In the genomic region with DNA sequence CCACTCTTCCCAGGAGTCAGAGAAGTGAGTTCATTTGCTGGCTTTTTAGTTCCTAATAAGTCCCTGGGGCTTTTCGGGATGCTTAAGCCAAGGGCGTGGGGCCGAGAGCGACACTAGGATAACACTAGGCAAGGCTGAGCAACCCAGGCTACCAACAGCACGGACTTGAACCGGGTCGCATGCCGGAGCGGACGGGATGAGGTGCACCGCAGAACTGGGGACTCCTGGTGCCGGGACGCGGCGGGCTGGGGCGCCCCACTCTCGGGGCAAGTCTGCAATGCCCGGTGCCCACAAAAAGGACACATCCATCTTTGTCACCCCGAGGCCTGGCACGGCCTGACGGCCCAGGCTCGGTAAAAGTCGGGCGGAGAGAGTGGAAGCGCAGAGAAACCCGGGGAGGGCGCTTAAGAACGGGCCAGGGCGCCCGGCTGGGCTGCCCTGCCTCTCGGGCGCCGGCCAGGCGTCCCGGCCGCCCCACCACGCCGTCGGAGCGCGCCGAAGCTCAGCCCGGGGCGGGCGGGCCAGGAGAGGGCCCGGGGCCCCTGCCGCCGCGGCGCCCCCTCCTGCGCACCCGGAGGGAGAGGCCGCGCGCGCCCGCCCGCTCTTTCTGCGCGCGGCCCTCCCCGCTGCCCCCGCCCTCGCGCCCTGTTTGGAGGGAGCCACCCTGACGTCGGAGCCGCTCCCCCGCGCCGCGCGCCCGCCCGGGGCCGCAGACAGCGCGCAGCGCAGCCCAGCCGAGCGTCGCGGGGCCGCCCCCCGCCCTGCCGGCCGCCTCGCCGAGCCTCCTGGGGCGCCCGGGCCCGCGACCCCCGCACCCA, we compare ENCODE assay signal across 8 cellular contexts. TPM values are rescaled to one million over a fixed set of nuclear protein-coding genes. Genes with fewer than 3 reads are reported as not detected.
A peak's percentile ranks its signal among the peaks of the same experiment; 100 is the strongest.
DNase-seq lines count a peak whose midpoint lies in the region; ATAC-seq, FAIRE-seq and TF ChIP-seq lines count a peak whose summit lies in the region.

A gene with protein sequence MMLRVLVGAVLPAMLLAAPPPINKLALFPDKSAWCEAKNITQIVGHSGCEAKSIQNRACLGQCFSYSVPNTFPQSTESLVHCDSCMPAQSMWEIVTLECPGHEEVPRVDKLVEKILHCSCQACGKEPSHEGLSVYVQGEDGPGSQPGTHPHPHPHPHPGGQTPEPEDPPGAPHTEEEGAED (plus strand): TSS at position 710 of the 818 bp plus-strand sequence. CDS start 10,720 bp downstream, outside the sequence.

- peak within 1 kb of the TSS; percentile 68 to 83 (median 75) for H3K4me3 ChIP-seq in HepG2 (replicated peaks in 1 of 3; ENCODE audit: insufficient read depth in 1 of 3, low read depth in 2 of 3, low read length in 3 of 3)

- TF ChIP-seq EP300 in Ishikawa (IDR thresholded peaks at IDR 0.05; ENCODE audit: borderline replicate concordance) (no peak), HepG2 (IDR thresholded peaks at IDR 0.05; ENCODE audit: low read depth in 2 of 2, low read length in 2 of 2) (no peak), HepG2 (CRISPR knock-in tag; IDR thresholded peaks at IDR 0.05; ENCODE audit: borderline replicate concordance) (no peak)

- BruUV-seq in HepG2 (replicated peaks; lab: Mats Ljungman, UMichigan): no TSS peak

- peak within 1 kb of the TSS; percentile 67 for H3K9ac ChIP-seq in HepG2 (ENCODE audit: insufficient read depth, low read depth, low read length)

- no peak for TF ChIP-seq POLR2A in HepG2 (IDR thresholded peaks at IDR 0.05; ENCODE audit: insufficient read depth in 1 of 2, low read depth in 2 of 2, low read length in 2 of 2)

- H3K27ac ChIP-seq in HepG2 (ENCODE audit: extremely low read length, insufficient read depth, low read length): no peak within 1 kb of the TSS

- ATAC-seq in HepG2: peak; percentile 8
- ATAC-seq in GM18498 (IDR thresholded peaks at IDR 0.05; ENCODE audit: unreplicated experiment): no peak

- CTCF ChIA-PET in HepG2 (lab: Yijun Ruan, JAX; ENCODE audit: low intra/inter-chr PET ratio, low total read pairs): no interaction called here

- WGBS in HepG2 (ENCODE audit: low lambda C conversion rate): 0% methylated on average over 1 of the region's 94 CpGs

- in situ Hi-C loops in HepG2 (cut with HindIII; ENCODE audit: extremely low pct_ligation_motif_present, low pct_unique_long_range_greater_than_20kb): no loop called here

- H3K36me3 ChIP-seq in HepG2 (replicated peaks in 1 of 2; ENCODE audit: control insufficient read depth in 1 of 2, insufficient read depth in 2 of 2, low read length in 2 of 2): no peaks in the 10 kb centered on the region

- no peak for FAIRE-seq in HepG2 (lab: Jason Lieb, UNC)

- POLR2A ChIA-PET in HepG2 (lab: Yijun Ruan, JAX): interaction anchor here (0.9 kb wide), 1 partner anchor 47 kb away, joined by 4 read pairs; a partner anchor contains a TSS

- intact Hi-C loops in HepG2 (cut with micrococcal nuclease; ENCODE audit: unreplicated experiment): loop anchor here (5.0 kb wide), 1 partner anchor 47 kb away; a partner anchor contains a TSS

- DNase-seq in ELF-1 (ENCODE audit: low read depth, low spot score): peak; percentile 29
- DNase-seq in activated CD4-positive, alpha-beta T cell treated with anti-CD3 and anti-CD28 coated beads, Interleukin-2, amount 50 U/mL, for 1 hour: peak; percentile 83
- DNase-seq in dermis blood vessel endothelial cell: peak; percentile 72
- no peak for DNase-seq in HepG2 (ENCODE audit: low spot score)
- peak; percentile 75 for DNase-seq in stimulated activated CD4-positive, alpha-beta T cell treated with anti-CD3 and anti-CD28 coated beads, Interleukin-4, amount 100 ng/mL, for 1 hour
- DNase-seq in NCI-H524 treated with DMSO at 0.1 percent for 48 hours (lab: John Stamatoyannopoulos, UW): no peak

- H3K27me3 ChIP-seq in HepG2 (ENCODE audit: control insufficient read depth in 1 of 2, insufficient read depth in 2 of 2, low read length in 2 of 2): peaks cover 2 to 21% of the 10 kb centered on the region in 2 experiments; a peak in 3 of 5 replicates

- peak within 1 kb of the TSS; percentile 95 for H3K4me2 ChIP-seq in HepG2 (ENCODE audit: low read depth, low read length)

- TF ChIP-seq CTCF in HepG2 (CRISPR knock-in tag; IDR thresholded peaks at IDR 0.05): no peak

- H3K9me3 ChIP-seq in HepG2 (ENCODE audit: low read length): no peaks in the 10 kb centered on the region

- no peak within 1 kb of the TSS for H2AFZ ChIP-seq in HepG2 (ENCODE audit: low read length)

- no peaks in the 10 kb centered on the region for H4K20me1 ChIP-seq in HepG2 (ENCODE audit: insufficient read depth, low read length)

- TF ChIP-seq RAD21 in Ishikawa (IDR thresholded peaks at IDR 0.05; ENCODE audit: low read depth): no peak
- no peak for TF ChIP-seq RAD21 in HepG2 (CRISPR knock-in tag; IDR thresholded peaks at IDR 0.05)

- H3K79me2 ChIP-seq in HepG2 (ENCODE audit: insufficient read depth, low read length): no peaks in the 10 kb centered on the region

- peaks cover 52% of the 10 kb centered on the region for H3K4me1 ChIP-seq in HepG2 (ENCODE audit: insufficient read depth, low read length)

TF ChIP-seq in Ishikawa, 13 proteins besides CTCF, POLR2A, EP300 and RAD21:
- no peak for TF ChIP-seq CEBPB (IDR thresholded peaks at IDR 0.05)
- TF ChIP-seq CREB1 (IDR thresholded peaks at IDR 0.05; ENCODE audit: low read depth): no peak
- no peak for TF ChIP-seq TCF12 (IDR thresholded peaks at IDR 0.05; ENCODE audit: low read depth)
- peak; percentile 44; the same call in 1 of the 2 replicates for TF ChIP-seq MAX (IDR thresholded peaks at IDR 0.05)
- TF ChIP-seq NFIC (IDR thresholded peaks at IDR 0.05): no peak
- TF ChIP-seq TAF1 (IDR thresholded peaks at IDR 0.05; ENCODE audit: low read depth): no peak
- TF ChIP-seq ZBTB7A (IDR thresholded peaks at IDR 0.05; ENCODE audit: low read depth): no peak; the same call in 1 of the 2 replicates

TF ChIP-seq in HepG2, 621 proteins besides CTCF, POLR2A, EP300 and RAD21 (continues in another document):
- TF ChIP-seq TBX2 (CRISPR knock-in tag; IDR thresholded peaks at IDR 0.05; ENCODE audit: borderline replicate concordance) (peak; percentile 1; the same call in 1 of the 2 replicates), RBFOX2 (IDR thresholded peaks at IDR 0.05; ENCODE audit: low read depth, low read length) (0 out of 2 replicates have a peak, but pooled peaks have one; percentile 37), ZNF496 (CRISPR knock-in tag; IDR thresholded peaks at IDR 0.05; ENCODE audit: insufficient replicate concordance) (no peak), TCF7 (IDR thresholded peaks at IDR 0.05; ENCODE audit: low read depth) (no peak), SYNCRIP (IDR thresholded peaks at IDR 0.05; ENCODE audit: insufficient read depth, low read depth, low read length) (no peak), GABPB1 (CRISPR knock-in tag; IDR thresholded peaks at IDR 0.05) (peak; percentile 24; the same call in 1 of the 2 replicates), ZNF652 (CRISPR knock-in tag; IDR thresholded peaks at IDR 0.05; ENCODE audit: borderline replicate concordance, low read depth) (no peak)
- TF ChIP-seq, protein P1, sequence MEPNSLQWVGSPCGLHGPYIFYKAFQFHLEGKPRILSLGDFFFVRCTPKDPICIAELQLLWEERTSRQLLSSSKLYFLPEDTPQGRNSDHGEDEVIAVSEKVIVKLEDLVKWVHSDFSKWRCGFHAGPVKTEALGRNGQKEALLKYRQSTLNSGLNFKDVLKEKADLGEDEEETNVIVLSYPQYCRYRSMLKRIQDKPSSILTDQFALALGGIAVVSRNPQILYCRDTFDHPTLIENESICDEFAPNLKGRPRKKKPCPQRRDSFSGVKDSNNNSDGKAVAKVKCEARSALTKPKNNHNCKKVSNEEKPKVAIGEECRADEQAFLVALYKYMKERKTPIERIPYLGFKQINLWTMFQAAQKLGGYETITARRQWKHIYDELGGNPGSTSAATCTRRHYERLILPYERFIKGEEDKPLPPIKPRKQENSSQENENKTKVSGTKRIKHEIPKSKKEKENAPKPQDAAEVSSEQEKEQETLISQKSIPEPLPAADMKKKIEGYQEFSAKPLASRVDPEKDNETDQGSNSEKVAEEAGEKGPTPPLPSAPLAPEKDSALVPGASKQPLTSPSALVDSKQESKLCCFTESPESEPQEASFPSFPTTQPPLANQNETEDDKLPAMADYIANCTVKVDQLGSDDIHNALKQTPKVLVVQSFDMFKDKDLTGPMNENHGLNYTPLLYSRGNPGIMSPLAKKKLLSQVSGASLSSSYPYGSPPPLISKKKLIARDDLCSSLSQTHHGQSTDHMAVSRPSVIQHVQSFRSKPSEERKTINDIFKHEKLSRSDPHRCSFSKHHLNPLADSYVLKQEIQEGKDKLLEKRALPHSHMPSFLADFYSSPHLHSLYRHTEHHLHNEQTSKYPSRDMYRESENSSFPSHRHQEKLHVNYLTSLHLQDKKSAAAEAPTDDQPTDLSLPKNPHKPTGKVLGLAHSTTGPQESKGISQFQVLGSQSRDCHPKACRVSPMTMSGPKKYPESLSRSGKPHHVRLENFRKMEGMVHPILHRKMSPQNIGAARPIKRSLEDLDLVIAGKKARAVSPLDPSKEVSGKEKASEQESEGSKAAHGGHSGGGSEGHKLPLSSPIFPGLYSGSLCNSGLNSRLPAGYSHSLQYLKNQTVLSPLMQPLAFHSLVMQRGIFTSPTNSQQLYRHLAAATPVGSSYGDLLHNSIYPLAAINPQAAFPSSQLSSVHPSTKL (CRISPR knock-in tag; IDR thresholded peaks at IDR 0.05): no peak

RNA-seq across cellular contexts. Expression of the gene that starts here (rescaled TPM):
- 98.2 and 156 TPM in 2 replicates for total RNA-seq in dermis blood vessel endothelial cell
- total RNA-seq in HepG2 (2016; rRNA removed; fragmentation: Illumina TruSeq; extraction: Trizol): 1.9 and 2.7 TPM in 2 replicates
- total RNA-seq in HepG2 (2016; cell fraction: cytosol; rRNA removed; fragmentation: Illumina TruSeq; extraction: Trizol; ENCODE audit: low read depth): 2.8 and 4.1 TPM in 2 replicates
- 2.8 and 3.1 TPM in 2 replicates for total RNA-seq in HepG2 (2016; cell fraction: insoluble cytoplasmic fraction; rRNA removed; fragmentation: Illumina TruSeq; extraction: Trizol)
- total RNA-seq in HepG2 (2016; cell fraction: membrane; rRNA removed; fragmentation: Illumina TruSeq; extraction: Trizol): 5.9 and 6.3 TPM in 2 replicates
- 2.3 and 3.4 TPM in 2 replicates for total RNA-seq in HepG2 (2016; cell fraction: nucleus; rRNA removed; fragmentation: Illumina TruSeq; extraction: Trizol)
- 13.8 and 17.5 TPM in 2 replicates for polyA plus RNA-seq in HepG2 (2011; rRNA removed)
- polyA plus RNA-seq in HepG2 (2011; cell fraction: cytosol; rRNA removed): 6.0 and 10.2 TPM in 2 replicates
- 7.1 and 10.2 TPM in 2 replicates for polyA plus RNA-seq in HepG2 (2011; cell fraction: nucleus; rRNA removed)
- polyA plus RNA-seq in HepG2 (2012): 3.2 TPM in 2 replicates
- 4.3 and 4.8 TPM in 2 replicates for polyA plus RNA-seq in HepG2 (2016; cell fraction: cytosol; fragmentation: Illumina TruSeq; extraction: Trizol; ENCODE audit: low read depth)
- 2.1 and 2.4 TPM in 2 replicates for polyA plus RNA-seq in HepG2 (2016; cell fraction: insoluble cytoplasmic fraction; fragmentation: Illumina TruSeq; extraction: Trizol; ENCODE audit: low read depth)
- 5.5 and 7.0 TPM in 2 replicates for polyA plus RNA-seq in HepG2 (2016; cell fraction: membrane; fragmentation: Illumina TruSeq; extraction: Trizol; ENCODE audit: low read depth)
- polyA plus RNA-seq in HepG2 (2016; cell fraction: nucleus; fragmentation: Illumina TruSeq; extraction: Trizol; ENCODE audit: insufficient read depth, low read depth): 3.7 and 4.3 TPM in 2 replicates
- 26.9 and 216 TPM in 2 replicates for polyA minus RNA-seq in HepG2 (2011; rRNA and poly(A)+ RNA removed; ENCODE audit: low replicate concordance)
- 3.2 and 4.0 TPM in 2 replicates for polyA minus RNA-seq in HepG2 (2011; cell fraction: cytosol; rRNA and poly(A)+ RNA removed)
- polyA minus RNA-seq in HepG2 (2011; cell fraction: nucleus; rRNA and poly(A)+ RNA removed): 1.1 and 1.4 TPM in 2 replicates

Comparison
In these comparisons a context has a peak if more than half of its experiments do, and no peak if none do; other contexts are left out.
1. RNA of the gene that starts here (total RNA-seq): 98.2 to 156 TPM in dermis blood vessel endothelial cell; 1.9 to 6.3 TPM in HepG2; every median in the first group is over 10 times any median in the second.
2. DNase-seq: peak in ELF-1 (single experiment), activated CD4-positive, alpha-beta T cell treated with anti-CD3 and anti-CD28 coated beads, Interleukin-2, amount 50 U/mL, for 1 hour (single experiment), dermis blood vessel endothelial cell (single experiment) and stimulated activated CD4-positive, alpha-beta T cell treated with anti-CD3 and anti-CD28 coated beads, Interleukin-4, amount 100 ng/mL, for 1 hour (single experiment); none in HepG2 (single experiment) and NCI-H524 treated with DMSO at 0.1 percent for 48 hours (single experiment).